1 cellular context compared by ENCODE assay signal in genomic region chr20:34100578-34100977, GRCh38.
TF ChIP-seq lines count a peak whose summit lies in the region.

No MANE protein-coding gene starts in this region.

TF ChIP-seq in IMR-90, 13 proteins besides CTCF, POLR2A, EP300 and RAD21:
- TF ChIP-seq ELK1 (IDR thresholded peaks at IDR 0.05; ENCODE audit: borderline replicate concordance, low read depth, low read length) (no peak), MAZ (IDR thresholded peaks at IDR 0.05; ENCODE audit: borderline replicate concordance, low read depth, low read length) (no peak), MAFK (IDR thresholded peaks at IDR 0.05; ENCODE audit: low read depth, low read length) (no peak), NFE2L2 (IDR thresholded peaks at IDR 0.05; ENCODE audit: low read depth, low read length) (no peak), SMC3 (IDR thresholded peaks at IDR 0.05; ENCODE audit: low read depth, low read length) (no peak), FOS (IDR thresholded peaks at IDR 0.05; ENCODE audit: low read depth, low read length) (no peak), CEBPB (IDR thresholded peaks at IDR 0.05; ENCODE audit: low read depth, low read length) (no peak), MXI1 (IDR thresholded peaks at IDR 0.05; ENCODE audit: borderline replicate concordance, low read depth, low read length) (no peak), CHD1 (IDR thresholded peaks at IDR 0.05; ENCODE audit: low read depth, low read length) (no peak), RCOR1 (IDR thresholded peaks at IDR 0.05; ENCODE audit: insufficient replicate concordance, low read length) (no peak), RFX5 (IDR thresholded peaks at IDR 0.05; ENCODE audit: low read depth, low read length) (no peak), USF2 (IDR thresholded peaks at IDR 0.05; ENCODE audit: low read depth, low read length) (no peak), BHLHE40 (IDR thresholded peaks at IDR 0.05; ENCODE audit: low read depth, low read length) (no peak)
